Comparison of ENCODE assay signal across 8 cellular contexts in genomic region chr1:156193208-156193487, GRCh38. TPM values are rescaled to one million over a fixed set of nuclear protein-coding genes. Genes with fewer than 3 reads are reported as not detected.
A peak's percentile ranks its signal among the peaks of the same experiment; 100 is the strongest.
DNase-seq lines count a peak whose midpoint lies in the region; ATAC-seq, FAIRE-seq and TF ChIP-seq lines count a peak whose summit lies in the region.

No MANE protein-coding gene starts in this region.

- TF ChIP-seq CTCF in GM12865 (IDR thresholded peaks at IDR 0.05; ENCODE audit: insufficient read depth, low read depth, low read length, missing control alignments), result no peak
- no peak for TF ChIP-seq CTCF in SU-DHL-6 (IDR thresholded peaks at IDR 0.05; ENCODE audit: insufficient read depth, low read length, poor library complexity, severe bottlenecking)
- no peak for TF ChIP-seq CTCF in fibroblast of lung (conservative IDR thresholded peaks at IDR 0.05 in 1 of 2, IDR thresholded peaks at IDR 0.05 in 1 of 2; ENCODE audit: low read depth in 1 of 2, low read length in 2 of 2)
- TF ChIP-seq CTCF in retinal pigment epithelial cell (conservative IDR thresholded peaks at IDR 0.05; ENCODE audit: low read depth, low read length), result no peak

- peak overlapping the region; percentile 66 for H3K27ac ChIP-seq in SU-DHL-6 (ENCODE audit: low read depth, low read length)
- peak overlapping the region; percentile 66 for H3K27ac ChIP-seq in fibroblast of lung (ENCODE audit: insufficient read depth, low read length)

- peak overlapping the region; percentile 62 for H3K4me3 ChIP-seq in GM12865 (ENCODE audit: low read depth, low read length)
- peak overlapping the region; percentile 62 for H3K4me3 ChIP-seq in SU-DHL-6 (ENCODE audit: insufficient read depth, low read length, poor library complexity, severe bottlenecking)
- H3K4me3 ChIP-seq in fibroblast of lung (replicated peaks in 1 of 4; ENCODE audit: control extremely low read depth in 1 of 4, insufficient read depth in 1 of 4, low read depth in 3 of 4, low read length in 4 of 4), result peak overlapping the region; percentile 19 to 99 (median 64)
- H3K4me3 ChIP-seq in retinal pigment epithelial cell (ENCODE audit: low read length), result peak overlapping the region; percentile 96

- H3K9me3 ChIP-seq in SU-DHL-6 (ENCODE audit: insufficient read depth, low read length) (no peaks in the 10 kb centered on the region), fibroblast of lung (ENCODE audit: control insufficient read depth, insufficient read depth, low read depth, low read length) (no peaks in the 10 kb centered on the region)

- peaks cover 5% of the 10 kb centered on the region for H3K4me1 ChIP-seq in fibroblast of lung (ENCODE audit: control insufficient read depth, extremely low read depth, insufficient read depth, low read length)

- H4K20me1 ChIP-seq in SU-DHL-6 (ENCODE audit: low read depth, low read length) (no peaks in the 10 kb centered on the region), fibroblast of lung (ENCODE audit: control insufficient read depth, extremely low read depth, insufficient read depth, low read length) (no peaks in the 10 kb centered on the region)

- H3K9ac ChIP-seq in SU-DHL-6 (ENCODE audit: low read length), result peak overlapping the region; percentile 87
- peak overlapping the region; percentile 30 for H3K9ac ChIP-seq in fibroblast of lung (ENCODE audit: insufficient read depth, low read length)

- H3K36me3 ChIP-seq in SU-DHL-6 (ENCODE audit: low read length) (no peaks in the 10 kb centered on the region), fibroblast of lung (ENCODE audit: control insufficient read depth, insufficient read depth, low read length) (no peaks in the 10 kb centered on the region)

- H3K4me2 ChIP-seq in SU-DHL-6 (ENCODE audit: low read depth, low read length, poor library complexity, severe bottlenecking) (peak overlapping the region; percentile 59), fibroblast of lung (ENCODE audit: extremely low read depth, insufficient read depth, low read length) (peak overlapping the region; percentile 60)

- H3K79me2 ChIP-seq in SU-DHL-6 (ENCODE audit: insufficient read depth, low read length) (peaks cover 41% of the 10 kb centered on the region), fibroblast of lung (ENCODE audit: control insufficient read depth, insufficient read depth, low read length) (peaks cover 36% of the 10 kb centered on the region)

- H3F3A ChIP-seq in SU-DHL-6 (ENCODE audit: insufficient read depth), result peaks cover 11% of the 10 kb centered on the region

- no peak for FAIRE-seq in urothelium cell line (lab: Jason Lieb, UNC)

- peak overlapping the region; percentile 78 for H2AFZ ChIP-seq in SU-DHL-6 (ENCODE audit: low read depth, low read length, severe bottlenecking)
- H2AFZ ChIP-seq in fibroblast of lung (ENCODE audit: low read length), result peak overlapping the region; percentile 44

- no peaks in the 10 kb centered on the region for H3K27me3 ChIP-seq in SU-DHL-6 (ENCODE audit: low read length)
- no peaks in the 10 kb centered on the region for H3K27me3 ChIP-seq in fibroblast of lung (ENCODE audit: control insufficient read depth, insufficient read depth, low read length)

- ATAC-seq in HG03520 (IDR thresholded peaks at IDR 0.05; ENCODE audit: unreplicated experiment), result no peak

- H3K9me2 ChIP-seq in SU-DHL-6 (replicated peaks; ENCODE audit: insufficient read depth, low read length), result no peaks in the 10 kb centered on the region

- no peak for DNase-seq in GM12865 (ENCODE audit: low read depth)
- DNase-seq in fibroblast of lung (ENCODE audit: low read depth in 2 of 2), result no peak
- DNase-seq in retinal pigment epithelial cell (ENCODE audit: low read depth), result no peak
- no peak for DNase-seq in UCSD-AML1 (lab: John Stamatoyannopoulos, UW; ENCODE audit: unreplicated experiment)
- no peak for DNase-seq in urothelium cell line (ENCODE audit: low spot score)
- no peak for DNase-seq in activated gamma-delta T cell treated with Interleukin-2 at 50 U/mL for 16 hours

RNA-seq across cellular contexts. Expression of gene SLC25A44, which starts 0.8 kb away (rescaled TPM):
- 5.4 and 8.4 TPM in 2 replicates for total RNA-seq in fibroblast of lung
- 32.1 and 35.4 TPM in 2 replicates for polyA plus RNA-seq in fibroblast of lung
- 20.3 and 20.5 TPM in 2 replicates for polyA plus RNA-seq in fibroblast of lung (2012)
- 36.8 and 52.8 TPM in 2 replicates for polyA minus RNA-seq in fibroblast of lung (ENCODE audit: low replicate concordance)

RNA-seq across cellular contexts. Expression of gene PMF1, which starts 19.7 kb away (rescaled TPM):
- total RNA-seq in fibroblast of lung, result 21.6 and 24.1 TPM in 2 replicates
- polyA plus RNA-seq in fibroblast of lung, result 46.8 and 57.6 TPM in 2 replicates
- 34.4 and 47.5 TPM in 2 replicates for polyA plus RNA-seq in fibroblast of lung (2012)
- 18.6 and 20.0 TPM in 2 replicates for polyA minus RNA-seq in fibroblast of lung (ENCODE audit: low replicate concordance)

RNA-seq across cellular contexts. Expression of gene SEMA4A, which starts 39.8 kb away (rescaled TPM):
- total RNA-seq in fibroblast of lung, result 0.77 and 0.99 TPM in 2 replicates
- 0.24 and 0.27 TPM in 2 replicates for polyA plus RNA-seq in fibroblast of lung
- 0.28 and 0.44 TPM in 2 replicates for polyA plus RNA-seq in fibroblast of lung (2012)
- polyA minus RNA-seq in fibroblast of lung (ENCODE audit: low replicate concordance), result 0.27 and 1.8 TPM in 2 replicates

RNA-seq across cellular contexts. Expression of gene BGLAP, which starts 48.8 kb away (rescaled TPM):
- 0.26 and 0.50 TPM in 2 replicates for total RNA-seq in fibroblast of lung
- 0.12 and 0.34 TPM in 2 replicates for polyA plus RNA-seq in fibroblast of lung
- 0.52 TPM in 1 of 2 replicates, not detected in the other for polyA plus RNA-seq in fibroblast of lung (2012)
- not detected in 2 replicates for polyA minus RNA-seq in fibroblast of lung (ENCODE audit: low replicate concordance)

RNA-seq across cellular contexts. Expression of gene PAQR6, which starts 54.7 kb away (rescaled TPM):
- total RNA-seq in fibroblast of lung, result 0.26 and 0.33 TPM in 2 replicates
- 0.05 and 0.17 TPM in 2 replicates for polyA plus RNA-seq in fibroblast of lung
- 0.27 and 0.33 TPM in 2 replicates for polyA plus RNA-seq in fibroblast of lung (2012)
- not detected in 2 replicates for polyA minus RNA-seq in fibroblast of lung (ENCODE audit: low replicate concordance)
